In the genomic region with DNA sequence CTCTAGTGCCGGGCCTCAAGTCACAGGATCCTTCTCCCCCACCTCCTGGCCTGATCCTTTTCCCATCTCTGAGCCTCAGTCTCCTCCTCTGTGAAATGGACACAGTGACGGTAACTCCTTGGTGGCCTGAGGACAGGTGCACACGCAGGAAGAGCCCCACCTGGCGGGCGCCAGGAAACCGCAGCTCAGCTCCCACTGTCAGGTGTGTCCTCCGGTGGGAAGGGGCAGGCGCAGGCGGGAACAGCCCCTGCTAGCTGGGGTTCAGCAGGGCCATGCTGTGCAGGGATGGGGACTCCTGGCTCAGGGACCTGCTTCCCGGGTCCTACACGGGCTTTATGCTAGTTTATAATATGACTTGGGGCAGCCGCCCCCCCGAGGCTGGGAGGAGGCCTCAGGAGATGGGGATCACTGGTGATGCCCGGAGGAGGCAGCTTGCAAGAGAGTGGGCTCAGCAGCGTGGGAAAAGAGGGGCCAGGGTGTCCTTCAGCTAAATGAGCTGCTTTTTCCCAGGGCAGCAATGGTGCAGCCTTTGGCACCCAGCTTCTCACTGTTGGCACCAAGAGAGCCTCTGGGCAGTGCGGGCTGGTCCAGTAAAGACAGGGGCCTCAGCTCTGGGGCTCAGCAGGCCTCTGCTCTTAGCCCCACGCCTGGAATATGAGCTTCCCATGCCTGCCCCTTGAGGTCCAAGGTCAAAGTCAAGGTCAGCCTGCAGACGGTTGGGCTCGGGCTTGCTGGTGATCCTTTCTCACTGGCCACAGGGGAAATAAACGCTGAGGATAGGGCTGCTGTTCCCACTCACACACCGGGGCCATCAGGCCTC, we compare ENCODE assay signal across 19 cellular contexts.
A peak's percentile ranks its signal among the peaks of the same experiment; 100 is the strongest.
DNase-seq lines count a peak whose midpoint lies in the region; ATAC-seq, FAIRE-seq and TF ChIP-seq lines count a peak whose summit lies in the region.
"Had no signal": no experiment of that assay in that cellular context is flagged by ENCODE, and none has a peak within 500 bp of the region (broad histone marks: within the 10 kb centered on the region; RNA-seq: fewer than 3 reads in every experiment).

No MANE protein-coding gene starts in this region.

- TF ChIP-seq POLR2A in A549 (IDR thresholded peaks at IDR 0.05; ENCODE audit: low read length) = no peak
- TF ChIP-seq POLR2A in H54 (IDR thresholded peaks at IDR 0.05; ENCODE audit: low read depth, low read length) = no peak

- H3K4me2 ChIP-seq in A549 (no peak overlapping the region), OCI-LY7 (ENCODE audit: low read length) (no peak overlapping the region)
- H3K4me2 ChIP-seq: smooth muscle cell had no signal

- no peaks in the 10 kb centered on the region for H3K9me2 ChIP-seq in OCI-LY7 (ENCODE audit: insufficient read depth, low read length)

- DNase-seq in A549 (ENCODE audit: low read depth in 1 of 2, low spot score in 1 of 2) (no peak), GM12864 (ENCODE audit: low read depth) (no peak), OCI-LY7 (ENCODE audit: low spot score) (no peak), left kidney (ENCODE audit: low read depth, low spot score) (peak; percentile 63), H54 (ENCODE audit: insufficient read length, low spot score) (no peak)
- DNase-seq in stimulated activated CD4-positive, alpha-beta T cell treated with anti-CD3 and anti-CD28 coated beads, Interleukin-1b, Interleukin-23, amount 100 ng/mL, for 48 hours = no peak
- DNase-seq: activated CD4-positive, alpha-beta T cell treated with anti-CD3 and anti-CD28 coated beads, Interleukin-2, amount 10 ng/mL, durations not matched to agents 24 days and 14 days; activated naive CD4-positive, alpha-beta T cell treated with anti-CD3 and anti-CD28 coated beads for 36 hours; Calu3; naive thymus-derived CD4-positive, alpha-beta T cell; NCI-H1694 treated with DMSO at 0.1 percent for 48 hours; NCI-H510A; stimulated activated CD8-positive, alpha-beta memory T cell treated with anti-CD3 and anti-CD28 coated beads, Interleukin-4, amount 100 ng/mL, for 48 hours had no signal

- H3K36me3 ChIP-seq in OCI-LY7 (ENCODE audit: insufficient read depth, low read length) = no peaks in the 10 kb centered on the region
- H3K36me3 ChIP-seq: ascending aorta had no signal

- POLR2A ChIA-PET in A549 (lab: Yijun Ruan, JAX) (no interaction called here), OCI-LY7 (lab: Charles Lee) (no interaction called here)

- no peak overlapping the region for H3K4me3 ChIP-seq in A549
- no peak overlapping the region for H3K4me3 ChIP-seq in GM12864 (ENCODE audit: low read depth, low read length)
- no peak overlapping the region for H3K4me3 ChIP-seq in OCI-LY7 (ENCODE audit: low read depth, low read length, poor library complexity, severe bottlenecking)
- H3K4me3 ChIP-seq: ascending aorta, smooth muscle cell had no signal

- 0 out of 5 replicates have a peak, but pooled peaks of 1 of the 2 experiments have one; percentile 4 for TF ChIP-seq RAD21 in A549 (conservative IDR thresholded peaks at IDR 0.05 in 1 of 2, IDR thresholded peaks at IDR 0.05 in 1 of 2)

- H4K20me1 ChIP-seq in OCI-LY7 (ENCODE audit: insufficient read depth, low read length) = no peaks in the 10 kb centered on the region

- TF ChIP-seq EP300 in A549 (IDR thresholded peaks at IDR 0.05) = no peak

- WGBS in A549 (ENCODE audit: missing lambda C conversion rate) = 73% methylated on average over 18 of the region's 21 CpGs

- peak in 1 of 2 experiments; percentile 34; a peak in 1 of 6 replicates for ATAC-seq in A549
- no peak for ATAC-seq in GM19351 (IDR thresholded peaks at IDR 0.05; ENCODE audit: unreplicated experiment)
- no peak for ATAC-seq in GM18873 (IDR thresholded peaks at IDR 0.05; ENCODE audit: low FRiP score, unreplicated experiment)
- ATAC-seq: esophagus mucosa; naive thymus-derived CD4-positive, alpha-beta T cell had no signal

- intact Hi-C loops in OCI-LY7 (cut with micrococcal nuclease; ENCODE audit: unreplicated experiment) = no loop called here

- H3K9me3 ChIP-seq in A549 = no peaks in the 10 kb centered on the region
- no peaks in the 10 kb centered on the region for H3K9me3 ChIP-seq in OCI-LY7 (ENCODE audit: low read length)
- H3K9me3 ChIP-seq: ascending aorta had no signal

- H3K79me2 ChIP-seq in OCI-LY7 (ENCODE audit: insufficient read depth, low read depth, low read length) = no peaks in the 10 kb centered on the region

- H3K27ac ChIP-seq in A549 (no peak overlapping the region), OCI-LY7 (ENCODE audit: low read depth, low read length, poor library complexity, severe bottlenecking) (no peak overlapping the region)
- H3K27ac ChIP-seq: ascending aorta had no signal

- FAIRE-seq in A549 (lab: Jason Lieb, UNC) = no peak
- FAIRE-seq in H54 (lab: Jason Lieb, UNC) = no peak
- FAIRE-seq: HTR-8/SVneo had no signal

- no peaks in the 10 kb centered on the region for H3K4me1 ChIP-seq in A549
- H3K4me1 ChIP-seq in OCI-LY7 (ENCODE audit: insufficient read depth, low read length, poor library complexity, severe bottlenecking) = no peaks in the 10 kb centered on the region

- 0 out of 3 replicates have a peak, but pooled peaks have one; percentile 7 for TF ChIP-seq CTCF in A549 (IDR thresholded peaks at IDR 0.05)
- TF ChIP-seq CTCF in GM12864 (IDR thresholded peaks at IDR 0.05; ENCODE audit: low read depth, low read length, missing control alignments) = peak; percentile 14
- peak; percentile 43 for TF ChIP-seq CTCF in OCI-LY7 (conservative IDR thresholded peaks at IDR 0.05; ENCODE audit: low read length)

- H2AFZ ChIP-seq in OCI-LY7 (ENCODE audit: low read length) = no peak overlapping the region

- CTCF ChIA-PET in A549 (lab: Yijun Ruan, JAX) (interaction anchor here (2.5 kb wide), 1 partner anchor 9 kb away, joined by 5 read pairs; no protein-coding TSS in a partner anchor), OCI-LY7 (lab: Charles Lee; ENCODE audit: unreplicated experiment) (no interaction called here)

- BruUV-seq in OCI-LY7 (replicated peaks; lab: Mats Ljungman, UMichigan) = no TSS peak

TF ChIP-seq in A549, 52 proteins besides CTCF, POLR2A, EP300 and RAD21 (continues in another document):
- TF ChIP-seq, protein P1, sequence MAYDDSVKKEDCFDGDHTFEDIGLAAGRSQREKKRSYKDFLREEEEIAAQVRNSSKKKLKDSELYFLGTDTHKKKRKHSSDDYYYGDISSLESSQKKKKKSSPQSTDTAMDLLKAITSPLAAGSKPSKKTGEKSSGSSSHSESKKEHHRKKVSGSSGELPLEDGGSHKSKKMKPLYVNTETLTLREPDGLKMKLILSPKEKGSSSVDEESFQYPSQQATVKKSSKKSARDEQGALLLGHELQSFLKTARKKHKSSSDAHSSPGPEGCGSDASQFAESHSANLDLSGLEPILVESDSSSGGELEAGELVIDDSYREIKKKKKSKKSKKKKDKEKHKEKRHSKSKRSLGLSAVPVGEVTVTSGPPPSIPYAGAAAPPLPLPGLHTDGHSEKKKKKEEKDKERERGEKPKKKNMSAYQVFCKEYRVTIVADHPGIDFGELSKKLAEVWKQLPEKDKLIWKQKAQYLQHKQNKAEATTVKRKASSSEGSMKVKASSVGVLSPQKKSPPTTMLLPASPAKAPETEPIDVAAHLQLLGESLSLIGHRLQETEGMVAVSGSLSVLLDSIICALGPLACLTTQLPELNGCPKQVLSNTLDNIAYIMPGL (CRISPR knock-in tag; IDR thresholded peaks at IDR 0.05; ENCODE audit: borderline replicate concordance) = no peak
- TF ChIP-seq KDM1A (IDR thresholded peaks at IDR 0.05; ENCODE audit: low read depth) (no peak), RARB (CRISPR knock-in tag; IDR thresholded peaks at IDR 0.05) (no peak), ZC3H11A (IDR thresholded peaks at IDR 0.05) (no peak), HEYL (CRISPR knock-in tag; IDR thresholded peaks at IDR 0.05) (no peak)
- TF ChIP-seq, protein P2, sequence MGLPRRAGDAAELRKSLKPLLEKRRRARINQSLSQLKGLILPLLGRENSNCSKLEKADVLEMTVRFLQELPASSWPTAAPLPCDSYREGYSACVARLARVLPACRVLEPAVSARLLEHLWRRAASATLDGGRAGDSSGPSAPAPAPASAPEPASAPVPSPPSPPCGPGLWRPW (IDR thresholded peaks at IDR 0.05) = no peak
- TF ChIP-seq, protein P3, sequence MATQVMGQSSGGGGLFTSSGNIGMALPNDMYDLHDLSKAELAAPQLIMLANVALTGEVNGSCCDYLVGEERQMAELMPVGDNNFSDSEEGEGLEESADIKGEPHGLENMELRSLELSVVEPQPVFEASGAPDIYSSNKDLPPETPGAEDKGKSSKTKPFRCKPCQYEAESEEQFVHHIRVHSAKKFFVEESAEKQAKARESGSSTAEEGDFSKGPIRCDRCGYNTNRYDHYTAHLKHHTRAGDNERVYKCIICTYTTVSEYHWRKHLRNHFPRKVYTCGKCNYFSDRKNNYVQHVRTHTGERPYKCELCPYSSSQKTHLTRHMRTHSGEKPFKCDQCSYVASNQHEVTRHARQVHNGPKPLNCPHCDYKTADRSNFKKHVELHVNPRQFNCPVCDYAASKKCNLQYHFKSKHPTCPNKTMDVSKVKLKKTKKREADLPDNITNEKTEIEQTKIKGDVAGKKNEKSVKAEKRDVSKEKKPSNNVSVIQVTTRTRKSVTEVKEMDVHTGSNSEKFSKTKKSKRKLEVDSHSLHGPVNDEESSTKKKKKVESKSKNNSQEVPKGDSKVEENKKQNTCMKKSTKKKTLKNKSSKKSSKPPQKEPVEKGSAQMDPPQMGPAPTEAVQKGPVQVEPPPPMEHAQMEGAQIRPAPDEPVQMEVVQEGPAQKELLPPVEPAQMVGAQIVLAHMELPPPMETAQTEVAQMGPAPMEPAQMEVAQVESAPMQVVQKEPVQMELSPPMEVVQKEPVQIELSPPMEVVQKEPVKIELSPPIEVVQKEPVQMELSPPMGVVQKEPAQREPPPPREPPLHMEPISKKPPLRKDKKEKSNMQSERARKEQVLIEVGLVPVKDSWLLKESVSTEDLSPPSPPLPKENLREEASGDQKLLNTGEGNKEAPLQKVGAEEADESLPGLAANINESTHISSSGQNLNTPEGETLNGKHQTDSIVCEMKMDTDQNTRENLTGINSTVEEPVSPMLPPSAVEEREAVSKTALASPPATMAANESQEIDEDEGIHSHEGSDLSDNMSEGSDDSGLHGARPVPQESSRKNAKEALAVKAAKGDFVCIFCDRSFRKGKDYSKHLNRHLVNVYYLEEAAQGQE (IDR thresholded peaks at IDR 0.05) = no peak
- TF ChIP-seq, protein P4, sequence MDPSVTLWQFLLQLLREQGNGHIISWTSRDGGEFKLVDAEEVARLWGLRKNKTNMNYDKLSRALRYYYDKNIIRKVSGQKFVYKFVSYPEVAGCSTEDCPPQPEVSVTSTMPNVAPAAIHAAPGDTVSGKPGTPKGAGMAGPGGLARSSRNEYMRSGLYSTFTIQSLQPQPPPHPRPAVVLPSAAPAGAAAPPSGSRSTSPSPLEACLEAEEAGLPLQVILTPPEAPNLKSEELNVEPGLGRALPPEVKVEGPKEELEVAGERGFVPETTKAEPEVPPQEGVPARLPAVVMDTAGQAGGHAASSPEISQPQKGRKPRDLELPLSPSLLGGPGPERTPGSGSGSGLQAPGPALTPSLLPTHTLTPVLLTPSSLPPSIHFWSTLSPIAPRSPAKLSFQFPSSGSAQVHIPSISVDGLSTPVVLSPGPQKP (IDR thresholded peaks at IDR 0.05; ENCODE audit: low read depth, low read length) = no peak
